In the genomic region with DNA sequence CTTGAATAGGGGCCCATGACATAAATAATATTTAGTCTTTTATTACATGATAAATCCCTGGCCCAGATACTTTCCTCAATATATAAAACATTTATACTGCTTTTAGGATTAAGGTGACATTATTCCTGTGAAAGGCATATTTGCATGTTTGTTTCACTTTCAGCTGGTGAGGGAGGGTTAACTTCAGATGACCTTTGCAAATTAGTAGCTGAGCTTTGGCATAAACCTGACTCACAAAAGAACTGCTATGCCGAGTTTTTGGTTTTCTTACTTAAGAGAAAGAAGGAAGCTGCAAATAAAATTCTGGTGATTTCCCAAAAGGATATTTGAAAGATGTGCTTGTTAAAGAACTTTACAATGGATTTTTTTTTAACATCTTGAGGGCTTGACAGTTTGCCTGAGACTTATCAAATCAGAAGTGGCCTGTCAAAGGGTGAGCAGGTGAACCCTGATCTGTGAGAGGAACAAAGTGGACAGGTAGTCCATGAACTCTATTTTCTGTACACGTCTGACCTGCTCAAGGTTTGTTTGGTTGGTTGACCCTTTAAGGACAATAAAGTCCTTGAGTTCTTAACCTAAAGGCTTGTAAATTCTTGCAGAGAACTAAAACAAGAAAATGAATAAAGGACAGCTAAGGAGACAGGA, we compare ENCODE assay signal across 14 cellular contexts.
A peak's percentile ranks its signal among the peaks of the same experiment; 100 is the strongest.
DNase-seq lines count a peak whose midpoint lies in the region; ATAC-seq, FAIRE-seq and TF ChIP-seq lines count a peak whose summit lies in the region.
"Had no signal": no experiment of that assay in that cellular context is flagged by ENCODE, and none has a peak within 500 bp of the region (broad histone marks: within the 10 kb centered on the region; RNA-seq: fewer than 3 reads in every experiment).

No MANE protein-coding gene starts in this region.

- no peaks in the 10 kb centered on the region for H3K9me3 Mint-ChIP-seq in chondrocyte (ENCODE audit: low read depth)

- peak; percentile 60 for DNase-seq in kidney tubule cell (ENCODE audit: low spot score)
- no peak for DNase-seq in OCI-M2 (lab: John Stamatoyannopoulos, UW; ENCODE audit: unreplicated experiment)
- no peak for DNase-seq in HTR-8/SVneo (ENCODE audit: insufficient read length, low spot score)
- DNase-seq in upper lobe of right lung, result no peak
- no peak for DNase-seq in chondrocyte (ENCODE audit: low spot score)
- DNase-seq: HCEC 1CT; heart left ventricle; NCI-H2081; stimulated activated CD4-positive, alpha-beta T cell treated with anti-CD3 and anti-CD28 coated beads, Interleukin-2, amount 100 ng/mL, for 48 hours had no signal

- H3K4me3 Mint-ChIP-seq in chondrocyte (ENCODE audit: unreplicated experiment), result no peak overlapping the region

- H3K36me3 ChIP-seq in upper lobe of right lung, result no peaks in the 10 kb centered on the region
- H3K36me3 ChIP-seq: heart left ventricle, SJCRH30 had no signal

- H3K27ac ChIP-seq in upper lobe of right lung, result no peak overlapping the region
- H3K27ac ChIP-seq: heart left ventricle, SJCRH30 had no signal

- no peak overlapping the region for H3K27ac Mint-ChIP-seq in chondrocyte (ENCODE audit: unreplicated experiment)

- no peaks in the 10 kb centered on the region for H3K9me3 ChIP-seq in upper lobe of right lung
- H3K9me3 ChIP-seq: heart left ventricle, SJCRH30 had no signal

- H3K36me3 Mint-ChIP-seq in chondrocyte (ENCODE audit: low read depth), result no peaks in the 10 kb centered on the region

- no peaks in the 10 kb centered on the region for H3K27me3 ChIP-seq in upper lobe of right lung
- H3K27me3 ChIP-seq: SJCRH30 had no signal

- intact Hi-C loops in upper lobe of right lung (cut with DNase I), result no loop called here

- no peaks in the 10 kb centered on the region for H3K4me1 Mint-ChIP-seq in chondrocyte (ENCODE audit: low read depth)

- ATAC-seq in GM18870 (IDR thresholded peaks at IDR 0.05; ENCODE audit: unreplicated experiment) (peak; percentile 95), GM21576 (IDR thresholded peaks at IDR 0.05; ENCODE audit: unreplicated experiment) (peak; percentile 91), HG03175 (IDR thresholded peaks at IDR 0.05; ENCODE audit: unreplicated experiment) (peak; percentile 95), upper lobe of right lung (no peak)
- ATAC-seq: heart left ventricle had no signal

- TF ChIP-seq CTCF in upper lobe of right lung (IDR thresholded peaks at IDR 0.05) (no peak), chondrocyte (IDR thresholded peaks at IDR 0.05) (no peak)

- H3K4me1 ChIP-seq in upper lobe of right lung, result no peaks in the 10 kb centered on the region
- H3K4me1 ChIP-seq: heart left ventricle had no signal

- H3K27me3 Mint-ChIP-seq in chondrocyte (ENCODE audit: low read depth), result peaks cover 3% of the 10 kb centered on the region

- FAIRE-seq in HTR-8/SVneo (lab: Jason Lieb, UNC), result no peak
- FAIRE-seq: D721Med had no signal

- no peak overlapping the region for H3K4me3 ChIP-seq in upper lobe of right lung
- H3K4me3 ChIP-seq: heart left ventricle, SJCRH30 had no signal
